Comparison of ENCODE assay signal across 8 cellular contexts in the genomic region with DNA sequence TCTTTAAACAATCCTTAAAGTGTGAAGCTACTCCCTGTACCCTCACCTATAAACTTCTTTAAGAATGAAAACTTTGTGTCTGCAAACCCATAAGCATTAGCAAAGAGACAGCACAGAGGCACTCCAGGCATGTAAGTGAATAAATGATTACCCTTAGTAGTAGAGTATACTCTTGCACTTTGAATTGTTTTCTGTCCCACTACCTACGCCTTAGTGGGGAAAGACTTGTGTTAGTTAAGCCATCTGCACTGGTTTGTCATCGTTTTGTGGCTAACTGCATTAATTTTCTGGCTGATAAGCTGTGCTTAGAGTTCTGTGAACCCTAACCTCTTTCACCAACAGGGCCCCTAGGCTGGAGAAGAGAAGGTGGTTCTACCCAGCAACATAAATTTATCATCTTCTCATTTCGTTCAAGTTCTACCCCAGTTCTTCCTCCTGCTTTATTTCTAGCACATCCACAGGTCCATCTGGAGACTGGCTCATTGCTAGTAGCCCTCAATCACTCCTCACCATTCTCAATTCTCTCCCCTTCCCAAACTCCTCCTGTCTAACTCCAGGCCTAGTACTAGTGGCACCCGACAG. TPM values are rescaled to one million over a fixed set of nuclear protein-coding genes. Genes with fewer than 3 reads are reported as not detected.
DNase-seq lines count a peak whose midpoint lies in the region; ATAC-seq and TF ChIP-seq lines count a peak whose summit lies in the region.

No MANE protein-coding gene starts in this region.

- intact Hi-C loops in esophagus squamous epithelium (cut with DNase I) = no loop called here

- H3K4me2 ChIP-seq in DND-41 (ENCODE audit: insufficient read depth, low read length) = peak overlapping the region; percentile 96

- peaks cover 25% of the 10 kb centered on the region for H3K4me1 ChIP-seq in DND-41 (ENCODE audit: insufficient read depth, low read length)
- peaks cover 5 to 60% (median 35%) of the 10 kb centered on the region in 3 donors for H3K4me1 ChIP-seq in esophagus squamous epithelium

- no peaks in the 10 kb centered on the region for H4K20me1 ChIP-seq in DND-41 (ENCODE audit: insufficient read depth, low read length)

- H3K79me2 ChIP-seq in DND-41 (ENCODE audit: insufficient read depth, low read length) = peaks cover 21% of the 10 kb centered on the region

- DNase-seq in DND-41 = no peak
- DNase-seq in RKO (ENCODE audit: low spot score) = peak; percentile 38
- DNase-seq in esophagus squamous epithelium (lab: John Stamatoyannopoulos, UW) = no peak
- DNase-seq in pons (ENCODE audit: low spot score) = peak; percentile 20
- no peak for DNase-seq in NCI-H1694 treated with DMSO at 0.1 percent for 48 hours (lab: John Stamatoyannopoulos, UW)
- no peak for DNase-seq in NCI-H446 treated with DMSO at 0.1 percent for 48 hours (lab: John Stamatoyannopoulos, UW)
- DNase-seq in NCI-H1930 (lab: John Stamatoyannopoulos, UW) = no peak
- no peak for DNase-seq in SHP77 treated with DMSO at 0.1 percent for 48 hours (lab: John Stamatoyannopoulos, UW)

- no peaks in the 10 kb centered on the region for H3K9me3 ChIP-seq in DND-41 (ENCODE audit: insufficient read depth, low read length, severe bottlenecking)
- no peaks in the 10 kb centered on the region for H3K9me3 ChIP-seq in esophagus squamous epithelium

- H3K27ac ChIP-seq in DND-41 (ENCODE audit: low read length) = peak overlapping the region; percentile 76
- peak overlapping the region; percentile 76 to 87 (median 84) for H3K27ac ChIP-seq in esophagus squamous epithelium

- no peaks in the 10 kb centered on the region for H3K27me3 ChIP-seq in DND-41 (ENCODE audit: insufficient read depth, low read length, poor library complexity)
- no peaks in the 10 kb centered on the region for H3K27me3 ChIP-seq in esophagus squamous epithelium

- H3K9ac ChIP-seq in DND-41 (ENCODE audit: low read depth, low read length) = peak overlapping the region; percentile 72

- no peak for TF ChIP-seq POLR2A in esophagus squamous epithelium (IDR thresholded peaks at IDR 0.05)

- H3K36me3 ChIP-seq in DND-41 (ENCODE audit: insufficient read depth, low read length) (peaks cover 22% of the 10 kb centered on the region), esophagus squamous epithelium (peaks cover 0 to 38% (median 4%) of the 10 kb centered on the region in 3 donors)

- TF ChIP-seq CTCF in DND-41 (IDR thresholded peaks at IDR 0.05; ENCODE audit: borderline replicate concordance, extremely low read depth, low read length, poor library complexity, severe bottlenecking) (no peak), esophagus squamous epithelium (IDR thresholded peaks at IDR 0.05) (no peak)

- ATAC-seq in DND-41 (ENCODE audit: insufficient read depth, low read depth) = no peak

- H3K4me3 ChIP-seq in DND-41 (ENCODE audit: low read depth in 1 of 2, low read length in 2 of 2) (peak overlapping the region; percentile 89 to 97), esophagus squamous epithelium (peak overlapping the region; percentile 66 to 81 (median 75))

- 9% methylated on average over 4 of the region's 4 CpGs for WGBS in esophagus squamous epithelium, 2 donors

- peak overlapping the region; percentile 95 for H2AFZ ChIP-seq in DND-41 (ENCODE audit: low read depth, low read length)

RNA-seq across cellular contexts. Expression of gene LMAN2L, which starts 0.7 kb away (rescaled TPM):
- 10 to 100 TPM in 2 of 4 donors, 1 to 10 TPM in 2; 7.4 to 12.6 (median 10.5) TPM for total RNA-seq in esophagus squamous epithelium

RNA-seq across cellular contexts. Expression of gene CNNM4, which starts 21.6 kb away (rescaled TPM):
- total RNA-seq in esophagus squamous epithelium = 1 to 10 TPM; 3.4 to 8.5 (median 6.7) TPM

Comparison
In these comparisons a context has a peak if more than half of its experiments do, and no peak if none do; other contexts are left out.
1. DNase-seq: peak in RKO (single experiment) and pons (single experiment); none in DND-41 (single experiment), esophagus squamous epithelium (single experiment), NCI-H1694 treated with DMSO at 0.1 percent for 48 hours (single experiment), NCI-H446 treated with DMSO at 0.1 percent for 48 hours (single experiment), NCI-H1930 (0 of 2) and SHP77 treated with DMSO at 0.1 percent for 48 hours (single experiment).